In the genomic region with DNA sequence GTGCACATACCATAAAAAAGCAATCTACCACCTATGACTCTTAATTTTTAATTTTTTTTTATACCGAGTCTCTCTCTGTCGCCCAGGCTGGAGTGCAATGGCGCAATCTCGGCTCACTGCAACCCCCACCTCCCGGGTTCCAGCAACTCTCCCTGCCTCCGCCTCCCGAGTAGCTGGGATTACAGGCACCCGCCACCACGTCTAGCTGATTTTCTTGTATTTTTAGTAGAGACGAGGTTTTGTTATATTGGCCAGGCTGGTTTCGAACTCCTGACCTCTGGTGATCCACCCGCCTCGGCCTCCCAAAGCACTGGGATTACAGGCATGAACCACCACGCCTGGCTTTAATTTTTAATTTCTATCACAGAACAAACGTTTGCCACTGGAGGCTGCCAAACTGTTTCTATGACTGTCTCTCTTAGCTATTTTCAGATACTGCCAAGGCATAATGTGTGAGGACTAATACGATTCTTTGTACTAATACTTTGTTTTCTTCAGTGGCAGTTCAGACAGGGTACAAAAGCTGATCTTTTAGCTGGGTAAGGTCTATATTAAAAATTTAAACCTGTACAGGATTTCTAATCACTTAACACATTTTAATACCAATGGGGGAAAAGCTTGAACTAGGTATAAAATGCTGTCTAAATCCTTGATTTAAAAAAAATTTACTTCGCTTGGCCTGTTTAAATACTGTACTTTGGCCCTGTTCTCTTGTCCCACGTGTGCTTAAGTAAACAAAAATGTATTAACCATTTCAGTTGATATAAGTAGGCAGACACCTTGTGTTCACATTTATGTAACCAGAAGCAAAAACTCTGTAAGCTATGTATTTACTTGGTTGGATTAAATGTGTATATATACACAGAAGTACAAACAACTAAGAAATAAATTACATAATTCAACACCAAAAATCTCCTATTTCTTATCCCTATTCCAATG, we compare ENCODE assay signal across 1 cellular context.
TF ChIP-seq lines count a peak whose summit lies in the region.

No MANE protein-coding gene starts in this region.

TF ChIP-seq in GM12878, 131 proteins besides CTCF, POLR2A, EP300 and RAD21 (continued from another document):
- TF ChIP-seq, protein P1, sequence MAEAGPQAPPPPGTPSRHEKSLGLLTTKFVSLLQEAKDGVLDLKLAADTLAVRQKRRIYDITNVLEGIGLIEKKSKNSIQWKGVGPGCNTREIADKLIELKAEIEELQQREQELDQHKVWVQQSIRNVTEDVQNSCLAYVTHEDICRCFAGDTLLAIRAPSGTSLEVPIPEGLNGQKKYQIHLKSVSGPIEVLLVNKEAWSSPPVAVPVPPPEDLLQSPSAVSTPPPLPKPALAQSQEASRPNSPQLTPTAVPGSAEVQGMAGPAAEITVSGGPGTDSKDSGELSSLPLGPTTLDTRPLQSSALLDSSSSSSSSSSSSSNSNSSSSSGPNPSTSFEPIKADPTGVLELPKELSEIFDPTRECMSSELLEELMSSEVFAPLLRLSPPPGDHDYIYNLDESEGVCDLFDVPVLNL (IDR thresholded peaks at IDR 0.05; ENCODE audit: low read depth, low read length): no peak
- TF ChIP-seq MLLT1 (IDR thresholded peaks at IDR 0.05) (peak; percentile 44; the same call in 1 of the 2 replicates), NFYA (IDR thresholded peaks at IDR 0.05; ENCODE audit: borderline replicate concordance, low read depth, low read length) (no peak), SREBF2 (IDR thresholded peaks at IDR 0.05; ENCODE audit: low read length) (no peak)
